8 cellular contexts compared by ENCODE assay signal in genomic region chr19:35775298-35776101, GRCh38. TPM values are rescaled to one million over a fixed set of nuclear protein-coding genes. Genes with fewer than 3 reads are reported as not detected.
A peak's percentile ranks its signal among the peaks of the same experiment; 100 is the strongest.
DNase-seq lines count a peak whose midpoint lies in the region; ATAC-seq and TF ChIP-seq lines count a peak whose summit lies in the region.

ARHGAP33 (plus strand) TSS chr19:35775564; CDS start chr19:35775659, 95 bp downstream.

- H3K27ac ChIP-seq in colonic mucosa: no peak within 1 kb of the TSS

- H3K9me3 ChIP-seq in colonic mucosa: no peaks in the 10 kb centered on the region

- TF ChIP-seq CTCF in colonic mucosa (IDR thresholded peaks at IDR 0.05): no peak

- H3K4me1 ChIP-seq in colonic mucosa: no peaks in the 10 kb centered on the region

- peak; percentile 93 for ATAC-seq in GM19351 (IDR thresholded peaks at IDR 0.05; ENCODE audit: unreplicated experiment)
- ATAC-seq in HG03520 (IDR thresholded peaks at IDR 0.05; ENCODE audit: unreplicated experiment): peak; percentile 92
- ATAC-seq in left colon: peak; percentile 99

- peak within 1 kb of the TSS; percentile 88 for H3K4me3 ChIP-seq in colonic mucosa

- no peaks in the 10 kb centered on the region for H3K27me3 ChIP-seq in colonic mucosa

- DNase-seq in C1 segment of cervical spinal cord (lab: John Stamatoyannopoulos, UW): peak; percentile 41 to 95 (median 92)
- peak; percentile 98 for DNase-seq in NCI-H526 treated with DMSO at 0.1 percent for 48 hours (lab: John Stamatoyannopoulos, UW)
- DNase-seq in activated CD4-positive, alpha-beta T cell treated with anti-CD3 and anti-CD28 coated beads for 48 hours: peak; percentile 100
- DNase-seq in colonic mucosa: peak; percentile 100
- DNase-seq in left colon: peak; percentile 98 to 100
- peak; percentile 97 to 99 for DNase-seq in stimulated activated CD4-positive, alpha-beta T cell treated with anti-CD3 and anti-CD28 coated beads, Interleukin-1b, Interleukin-23, amount 100 ng/mL, for 4 hours (ENCODE audit: low read depth in 2 of 2)

- no peaks in the 10 kb centered on the region for H3K36me3 ChIP-seq in colonic mucosa

- intact Hi-C loops in colonic mucosa (cut with DNase I): no loop called here
- intact Hi-C loops in left colon (cut with DNase I, micrococcal nuclease): no loop called here

- H3K9ac ChIP-seq in colonic mucosa (ENCODE audit: low read depth in 2 of 2, low read length in 2 of 2): peak within 1 kb of the TSS; percentile 51 to 66

RNA-seq across cellular contexts. Expression of gene ARHGAP33, which starts in this region (rescaled TPM):
- 10 to 100 TPM in 1 of 2 donors, 1 to 10 TPM in 1; 6.0 to 25.0 TPM for total RNA-seq in colonic mucosa
- 10 to 100 TPM in 1 of 2 donors, 1 to 10 TPM in 1; 9.7 to 10.1 TPM for total RNA-seq in left colon
